8 cellular contexts compared by ENCODE assay signal in the genomic region with DNA sequence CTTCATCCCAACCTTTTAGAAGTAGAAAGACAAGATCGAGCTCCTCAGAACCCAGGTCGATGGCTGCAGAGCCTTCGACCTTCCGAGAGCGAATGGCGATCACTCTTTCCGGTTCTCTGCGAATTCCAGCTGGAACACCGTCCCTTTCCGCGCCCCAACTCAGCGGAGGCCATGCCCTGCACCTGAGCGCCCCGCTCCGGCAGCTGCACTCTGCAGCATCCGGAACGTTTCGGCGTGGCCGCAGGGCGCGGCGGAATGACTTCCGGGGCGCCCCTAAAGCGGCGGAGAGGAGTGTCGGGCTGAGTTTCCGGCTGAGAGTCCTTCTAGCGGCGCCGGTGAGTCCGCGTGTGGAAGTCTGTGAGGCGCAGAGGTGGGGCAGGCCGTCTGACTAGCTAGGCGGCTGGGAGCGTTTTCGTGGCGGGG. TPM values are rescaled to one million over a fixed set of nuclear protein-coding genes. Genes with fewer than 3 reads are reported as not detected.
DNase-seq lines count a peak whose midpoint lies in the region; ATAC-seq, FAIRE-seq and TF ChIP-seq lines count a peak whose summit lies in the region.
"Not testable (repeated sequence)": the region's sequence is repeated elsewhere in the genome, so short reads cannot be mapped to it uniquely, and the experiment has no call there.

TSS of gene GTF2H2C (plus strand) at position 284 of the 423 bp plus-strand sequence. CDS start 4,942 bp downstream, outside the sequence.

- not testable (repeated sequence) for H2AFZ ChIP-seq in ACC112 (ENCODE audit: low read length, unreplicated experiment)

- TF ChIP-seq CTCF in endothelial cell (IDR thresholded peaks at IDR 0.05; ENCODE audit: unreplicated experiment), result not testable (repeated sequence)
- peak; percentile 18 for TF ChIP-seq CTCF in lung (IDR thresholded peaks at IDR 0.05; ENCODE audit: control extremely low read depth, extremely low read depth)

- H3K36me3 ChIP-seq in ACC112 (ENCODE audit: insufficient read depth, low read length); lung (ENCODE audit: control insufficient read depth in 2 of 2, insufficient read depth in 2 of 2, low read length in 2 of 2): not testable (repeated sequence)

- DNase-seq in RCC 7860 (ENCODE audit: low spot score) (peak; percentile 36), endothelial cell (ENCODE audit: low spot score) (peak; percentile 31), lung (ENCODE audit: low spot score) (peak; percentile 85)
- peak; percentile 81 to 84 for DNase-seq in activated T-cell treated with anti-CD3 and anti-CD28 coated beads, Interleukin-2, amount 50 U/mL, for 48 hours
- peak; percentile 77 for DNase-seq in stimulated activated CD4-positive, alpha-beta T cell treated with anti-CD3 and anti-CD28 coated beads, Interleukin-15, amount 100 ng/mL, for 24 hours

- H3K4me1 Mint-ChIP-seq in endothelial cell (ENCODE audit: unreplicated experiment), result not testable (repeated sequence)

- H3K9me3 Mint-ChIP-seq in endothelial cell (ENCODE audit: unreplicated experiment), result not testable (repeated sequence)

- not testable (repeated sequence) for H3K36me3 Mint-ChIP-seq in endothelial cell (ENCODE audit: low read depth, unreplicated experiment)

- not testable (repeated sequence) for H3K27ac ChIP-seq in ACC112 (ENCODE audit: low read depth, low read length)
- H3K27ac ChIP-seq in lung (ENCODE audit: low read depth in 1 of 2, low read length in 1 of 2), result peak within 1 kb of the TSS; percentile 53 to 70

- H3K4me3 ChIP-seq in ACC112 (ENCODE audit: low read depth, low read length) (peak within 1 kb of the TSS; percentile 70), lung (peak within 1 kb of the TSS; percentile 45)

- in situ Hi-C loops in GM18951 (cut with MboI; ENCODE audit: low sequenced_read_pairs, unreplicated experiment), result not testable (repeated sequence)

- peak within 1 kb of the TSS; percentile 89 for H3K4me3 Mint-ChIP-seq in endothelial cell (ENCODE audit: unreplicated experiment)

- peak within 1 kb of the TSS; percentile 64 for H3K27ac Mint-ChIP-seq in endothelial cell (ENCODE audit: unreplicated experiment)

- ATAC-seq in HG03025 (IDR thresholded peaks at IDR 0.05; ENCODE audit: low FRiP score, unreplicated experiment) (peak; percentile 90), lung (ENCODE audit: insufficient read depth, low FRiP score) (peak; percentile 95)

- WGBS in lung, 2 donors, result 0 to 1% methylated on average over 35 to 40 of the region's 40 CpGs

- not testable (repeated sequence) for H3K9me3 ChIP-seq in lung (ENCODE audit: control insufficient read depth in 2 of 2, insufficient read depth in 1 of 2, low read length in 1 of 2)

- H3K27me3 Mint-ChIP-seq in endothelial cell (ENCODE audit: unreplicated experiment), result not testable (repeated sequence)

- H3K79me2 ChIP-seq in ACC112 (ENCODE audit: control insufficient read depth, insufficient read depth, low read length, unreplicated experiment), result not testable (repeated sequence)

- TF ChIP-seq POLR2A in GM18951 (IDR thresholded peaks at IDR 0.05; ENCODE audit: extremely low read depth, insufficient read depth, insufficient read length), result peak; percentile 38

- not testable (repeated sequence) for FAIRE-seq in RCC 7860 (lab: Jason Lieb, UNC)

- H3K4me1 ChIP-seq in ACC112 (ENCODE audit: control insufficient read depth, insufficient read depth, low read length, unreplicated experiment); lung (ENCODE audit: control insufficient read depth in 2 of 2, insufficient read depth in 2 of 2, low read length in 2 of 2): not testable (repeated sequence)

- not testable (repeated sequence) for H3K27me3 ChIP-seq in ACC112 (ENCODE audit: insufficient read depth, low read length); lung (ENCODE audit: control insufficient read depth, insufficient read depth)

RNA-seq across cellular contexts. Expression of gene GTF2H2C, which starts in this region (rescaled TPM):
- 16.7 TPM for total RNA-seq in endothelial cell (ENCODE audit: unreplicated experiment)
- 10 to 100 TPM; 32.0 to 83.4 TPM for total RNA-seq in lung
- 10 to 100 TPM; 18.3 to 21.4 TPM for polyA plus RNA-seq in lung

Comparison
In these comparisons a context has a peak if more than half of its experiments do, and no peak if none do; other contexts are left out.
1. DNase-seq: peak in every context shown above with its lines; median percentile 85 in lung; 82 in activated T-cell treated with anti-CD3 and anti-CD28 coated beads, Interleukin-2, amount 50 U/mL, for 48 hours; 77 in stimulated activated CD4-positive, alpha-beta T cell treated with anti-CD3 and anti-CD28 coated beads, Interleukin-15, amount 100 ng/mL, for 24 hours; 36 in RCC 7860; 31 in endothelial cell.